8 cellular contexts compared by ENCODE assay signal in genomic region chr1:202501281-202501680, GRCh38.
DNase-seq lines count a peak whose midpoint lies in the region; ATAC-seq and TF ChIP-seq lines count a peak whose summit lies in the region.

No MANE protein-coding gene starts in this region.

- no peaks in the 10 kb centered on the region for H4K20me1 ChIP-seq in MM.1S (ENCODE audit: insufficient read depth, low read length)

- H3K4me1 Mint-ChIP-seq in brain, result peaks cover 10% of the 10 kb centered on the region

- no peaks in the 10 kb centered on the region for H3F3A ChIP-seq in MM.1S (ENCODE audit: insufficient read depth, low read length)

- H3K36me3 Mint-ChIP-seq in brain, result peaks cover 9% of the 10 kb centered on the region

- no peaks in the 10 kb centered on the region for H3K4me1 ChIP-seq in MM.1S (ENCODE audit: low read length)
- H3K4me1 ChIP-seq in lung (ENCODE audit: control insufficient read depth in 2 of 2, insufficient read depth in 2 of 2, low read length in 2 of 2), result peaks cover 1 to 4% of the 10 kb centered on the region in 2 donors

- ATAC-seq in lung (ENCODE audit: insufficient read depth, low FRiP score), result no peak
- no peak for ATAC-seq in HG03432 (IDR thresholded peaks at IDR 0.05; ENCODE audit: unreplicated experiment)
- no peak for ATAC-seq in HG03520 (IDR thresholded peaks at IDR 0.05; ENCODE audit: unreplicated experiment)
- ATAC-seq in HG03354 (IDR thresholded peaks at IDR 0.05; ENCODE audit: poor library complexity, severe bottlenecking, unreplicated experiment), result no peak

- no peaks in the 10 kb centered on the region for H3K79me2 ChIP-seq in MM.1S (ENCODE audit: low read length)

- H2AFZ ChIP-seq in MM.1S (ENCODE audit: low read length), result no peak overlapping the region

- H3K9ac ChIP-seq in MM.1S (ENCODE audit: low read length), result no peak overlapping the region

- H3K9me3 ChIP-seq in MM.1S (replicated peaks; ENCODE audit: insufficient read depth, low read length), result no peaks in the 10 kb centered on the region
- H3K9me3 ChIP-seq in lung (ENCODE audit: control insufficient read depth in 2 of 2, insufficient read depth in 1 of 2, low read length in 1 of 2), result no peaks in the 10 kb centered on the region

- H3K27me3 ChIP-seq in MM.1S (replicated peaks; ENCODE audit: insufficient read depth, low read length) (no peaks in the 10 kb centered on the region), lung (ENCODE audit: control insufficient read depth, insufficient read depth) (no peaks in the 10 kb centered on the region)

- H3K4me3 Mint-ChIP-seq in brain, result no peak overlapping the region

- H3K4me3 ChIP-seq in MM.1S (ENCODE audit: low read length) (no peak overlapping the region), lung (no peak overlapping the region)

- DNase-seq in GM03348 (ENCODE audit: low spot score) (peak; percentile 24), MM.1S (peak; percentile 39), lung (ENCODE audit: low spot score) (no peak), posterior vena cava (ENCODE audit: low spot score) (no peak)

- H3K27me3 Mint-ChIP-seq in brain, result peaks cover 2% of the 10 kb centered on the region

- H3K9me3 Mint-ChIP-seq in brain, result no peaks in the 10 kb centered on the region

- peak overlapping the region in 2 of 5 experiments; percentile 5 to 17 for H3K27ac Mint-ChIP-seq in brain

- no peaks in the 10 kb centered on the region for H3K9me2 ChIP-seq in MM.1S (replicated peaks; ENCODE audit: insufficient read depth, low read length)

- H3K27ac ChIP-seq in MM.1S (ENCODE audit: low read length) (no peak overlapping the region), lung (ENCODE audit: low read depth in 1 of 2, low read length in 1 of 2) (peak overlapping the region in 1 of 2 donors; percentile 33)

- 60 to 76% methylated on average over 2 of the region's 2 CpGs for WGBS in lung, 2 donors

- peak; percentile 62 for TF ChIP-seq CTCF in MM.1S (IDR thresholded peaks at IDR 0.05; ENCODE audit: low read length)
- TF ChIP-seq CTCF in brain (conservative IDR thresholded peaks at IDR 0.05), result peak; percentile 82
- TF ChIP-seq CTCF in lung (IDR thresholded peaks at IDR 0.05; ENCODE audit: control extremely low read depth, extremely low read depth), result peak; percentile 44

- H3K4me2 ChIP-seq in MM.1S (ENCODE audit: low read depth, low read length), result no peak overlapping the region

- H3K36me3 ChIP-seq in MM.1S (replicated peaks; ENCODE audit: insufficient read depth, low read length) (no peaks in the 10 kb centered on the region), lung (ENCODE audit: control insufficient read depth in 2 of 2, insufficient read depth in 2 of 2, low read length in 2 of 2) (peaks cover 2 to 4% of the 10 kb centered on the region in 2 donors)

- intact Hi-C loops in posterior vena cava (cut with DNase I), result loop anchor here in 1 of 2 donors (5.0 kb wide), 1 partner anchor 96 kb away; no protein-coding TSS in a partner anchor

Comparison
In these comparisons a context has a peak if more than half of its experiments do, and no peak if none do; other contexts are left out.
1. DNase-seq: peak in GM03348 (single experiment) and MM.1S (single experiment); none in lung (single experiment) and posterior vena cava (single experiment).
2. Peak in every context shown above with its lines, with median percentiles within 50 percentile points of each other: CTCF ChIP-seq.